2 cellular contexts compared by ENCODE assay signal in genomic region chr19:45101796-45102195, GRCh38.
TF ChIP-seq lines count a peak whose summit lies in the region.

No MANE protein-coding gene starts in this region.

TF ChIP-seq in WTC11, 78 proteins besides CTCF, POLR2A, EP300 and RAD21:
- TF ChIP-seq NR2C2 (CRISPR knock-in tag; IDR thresholded peaks at IDR 0.05) (no peak), ARID4B (CRISPR knock-in tag; IDR thresholded peaks at IDR 0.05; ENCODE audit: borderline replicate concordance) (no peak), ZNF425 (CRISPR knock-in tag; conservative IDR thresholded peaks at IDR 0.05) (no peak), TCF7 (CRISPR knock-in tag; IDR thresholded peaks at IDR 0.05; ENCODE audit: low read depth) (no peak), ZNF281 (CRISPR knock-in tag; IDR thresholded peaks at IDR 0.05) (no peak), ZNF232 (CRISPR knock-in tag; IDR thresholded peaks at IDR 0.05) (no peak), ETV6 (CRISPR knock-in tag; IDR thresholded peaks at IDR 0.05) (no peak), ERG (CRISPR knock-in tag; IDR thresholded peaks at IDR 0.05) (no peak), NR1H2 (CRISPR knock-in tag; IDR thresholded peaks at IDR 0.05) (no peak)
TF ChIP-seq in WTC11: peak in this region for 0.

TF ChIP-seq in SK-N-SH treated with all-trans-retinoic acid at 6 μM for 48 hours, 23 proteins besides CTCF, POLR2A, EP300 and RAD21:
- TF ChIP-seq CSRNP3 (CRISPR knock-in tag; IDR thresholded peaks at IDR 0.05) (no peak), ZFP3 (CRISPR knock-in tag; IDR thresholded peaks at IDR 0.05) (no peak), TOX (CRISPR knock-in tag; IDR thresholded peaks at IDR 0.05; ENCODE audit: borderline replicate concordance) (no peak), GLIS3 (CRISPR knock-in tag; IDR thresholded peaks at IDR 0.05) (no peak), POU6F1 (CRISPR knock-in tag; IDR thresholded peaks at IDR 0.05; ENCODE audit: borderline replicate concordance, low read depth) (no peak), OSR1 (CRISPR knock-in tag; IDR thresholded peaks at IDR 0.05) (no peak)
